Comparison of ENCODE assay signal across 15 cellular contexts in genomic region chr12:25792031-25792430, GRCh38.
A peak's percentile ranks its signal among the peaks of the same experiment; 100 is the strongest.
DNase-seq lines count a peak whose midpoint lies in the region; ATAC-seq, FAIRE-seq and TF ChIP-seq lines count a peak whose summit lies in the region.
"Had no signal": no experiment of that assay in that cellular context is flagged by ENCODE, and none has a peak within 500 bp of the region (broad histone marks: within the 10 kb centered on the region; RNA-seq: fewer than 3 reads in every experiment).

No MANE protein-coding gene starts in this region.

- no peaks in the 10 kb centered on the region for H3K9me3 Mint-ChIP-seq in astrocyte (ENCODE audit: unreplicated experiment)
- no peaks in the 10 kb centered on the region for H3K9me3 Mint-ChIP-seq in activated CD8-positive, alpha-beta memory T cell treated with anti-CD3 and anti-CD28 coated beads, Interleukin-2, amount 10 ng/mL, durations not matched to agents 7 days and 5 days (ENCODE audit: low read depth)
- H3K9me3 Mint-ChIP-seq: CD4-positive, alpha-beta T cell had no signal

- H3K36me3 ChIP-seq in astrocyte (ENCODE audit: insufficient read depth, low read length): no peaks in the 10 kb centered on the region

- H4K20me1 ChIP-seq in astrocyte (ENCODE audit: insufficient read depth, low read length): no peaks in the 10 kb centered on the region

- H3K4me3 ChIP-seq in astrocyte (ENCODE audit: insufficient read depth, low read depth, low read length): no peak overlapping the region

- TF ChIP-seq CTCF in astrocyte (IDR thresholded peaks at IDR 0.05; ENCODE audit: insufficient read depth, low read depth, low read length): no peak
- no peak for TF ChIP-seq CTCF in foreskin keratinocyte (conservative IDR thresholded peaks at IDR 0.05)

- H3K27ac Mint-ChIP-seq in astrocyte (ENCODE audit: unreplicated experiment): no peak overlapping the region
- H3K27ac Mint-ChIP-seq in activated CD8-positive, alpha-beta memory T cell treated with anti-CD3 and anti-CD28 coated beads, Interleukin-2, amount 10 ng/mL, durations not matched to agents 7 days and 5 days: no peak overlapping the region
- H3K27ac Mint-ChIP-seq: B cell; CD4-positive, alpha-beta T cell had no signal

- H3K27me3 Mint-ChIP-seq in astrocyte (ENCODE audit: low read depth, unreplicated experiment): no peaks in the 10 kb centered on the region
- peaks cover 5% of the 10 kb centered on the region for H3K27me3 Mint-ChIP-seq in activated CD8-positive, alpha-beta memory T cell treated with anti-CD3 and anti-CD28 coated beads, Interleukin-2, amount 10 ng/mL, durations not matched to agents 7 days and 5 days
- H3K27me3 Mint-ChIP-seq: CD4-positive, alpha-beta T cell had no signal

- H3K79me2 ChIP-seq in astrocyte (ENCODE audit: insufficient read depth, low read length): no peaks in the 10 kb centered on the region

- no peaks in the 10 kb centered on the region for H3K9me3 ChIP-seq in astrocyte (ENCODE audit: insufficient read depth, low read depth, low read length)

- H3K27ac ChIP-seq in astrocyte (ENCODE audit: low read depth, low read length): no peak overlapping the region
- H3K27ac ChIP-seq in foreskin keratinocyte: no peak overlapping the region

- DNase-seq in EH (ENCODE audit: low read depth) (peak; percentile 49), HTR-8/SVneo (ENCODE audit: insufficient read length, low spot score) (no peak), astrocyte (ENCODE audit: low read depth) (peak; percentile 14), foreskin keratinocyte (peak; percentile 63 to 75), ecto neural progenitor cell (ENCODE audit: low spot score) (no peak)
- DNase-seq in activated CD8-positive, alpha-beta memory T cell treated with anti-CD3 and anti-CD28 coated beads, Interleukin-2, amount 10 ng/mL, durations not matched to agents 7 days and 5 days: no peak
- DNase-seq: CD4-positive, alpha-beta T cell; DND-41; MV-4-11; NCI-H1436; NCI-H2081 treated with DMSO at 0.1 percent for 48 hours; NCI-H526; NK-92 treated with Interleukin-12 subunit alpha and Interleukin-12 subunit beta, amount 100 ng/mL, for 24 hours had no signal

- H3K36me3 Mint-ChIP-seq in astrocyte (ENCODE audit: low read depth, unreplicated experiment): no peaks in the 10 kb centered on the region
- H3K36me3 Mint-ChIP-seq in activated CD8-positive, alpha-beta memory T cell treated with anti-CD3 and anti-CD28 coated beads, Interleukin-2, amount 10 ng/mL, durations not matched to agents 7 days and 5 days: no peaks in the 10 kb centered on the region

- no peak overlapping the region for H2AFZ ChIP-seq in astrocyte (ENCODE audit: low read depth, low read length)

- peak; percentile 36 for FAIRE-seq in HTR-8/SVneo (lab: Jason Lieb, UNC)
- FAIRE-seq in astrocyte (lab: Jason Lieb, UNC): no peak

- ATAC-seq in foreskin keratinocyte: peak; percentile 75
- no peak for ATAC-seq in HG02970 (IDR thresholded peaks at IDR 0.05; ENCODE audit: low FRiP score, unreplicated experiment)
- ATAC-seq in activated CD8-positive, alpha-beta memory T cell treated with anti-CD3 and anti-CD28 coated beads, Interleukin-2, amount 10 ng/mL, durations not matched to agents 7 days and 5 days: no peak

- H3K4me1 Mint-ChIP-seq in astrocyte (ENCODE audit: low read depth, unreplicated experiment): peaks cover 4% of the 10 kb centered on the region
- H3K4me1 Mint-ChIP-seq in activated CD8-positive, alpha-beta memory T cell treated with anti-CD3 and anti-CD28 coated beads, Interleukin-2, amount 10 ng/mL, durations not matched to agents 7 days and 5 days: no peaks in the 10 kb centered on the region
- H3K4me1 Mint-ChIP-seq: B cell had no signal

- H3K4me1 ChIP-seq in astrocyte (ENCODE audit: insufficient read depth, low read length) (peaks cover 8% of the 10 kb centered on the region), foreskin keratinocyte (peaks cover 8% of the 10 kb centered on the region)

- CTCF ChIA-PET in activated CD8-positive, alpha-beta memory T cell treated with anti-CD3 and anti-CD28 coated beads, Interleukin-2, amount 10 ng/mL, durations not matched to agents 7 days and 5 days (lab: Charles Lee): no interaction called here

- no peak overlapping the region for H3K4me2 ChIP-seq in astrocyte (ENCODE audit: low read length)

- no peak overlapping the region for H3K4me3 Mint-ChIP-seq in astrocyte (ENCODE audit: unreplicated experiment)
- no peak overlapping the region for H3K4me3 Mint-ChIP-seq in activated CD8-positive, alpha-beta memory T cell treated with anti-CD3 and anti-CD28 coated beads, Interleukin-2, amount 10 ng/mL, durations not matched to agents 7 days and 5 days
- H3K4me3 Mint-ChIP-seq: B cell; CD4-positive, alpha-beta T cell had no signal

- no peaks in the 10 kb centered on the region for H3K27me3 ChIP-seq in astrocyte (ENCODE audit: insufficient read depth, low read length)
- H3K27me3 ChIP-seq in foreskin keratinocyte: no peaks in the 10 kb centered on the region

- no peak overlapping the region for H3K9ac ChIP-seq in astrocyte (ENCODE audit: low read length)

Comparison
In these comparisons a context has a peak if more than half of its experiments do, and no peak if none do; other contexts are left out.
1. DNase-seq: peak in EH (single experiment), astrocyte (single experiment) and foreskin keratinocyte (2 of 2); none in HTR-8/SVneo (single experiment), ecto neural progenitor cell (single experiment) and activated CD8-positive, alpha-beta memory T cell treated with anti-CD3 and anti-CD28 coated beads, Interleukin-2, amount 10 ng/mL, durations not matched to agents 7 days and 5 days (single experiment).